23 cellular contexts compared by ENCODE assay signal in genomic region chr7:108376206-108376605, GRCh38.
DNase-seq lines count a peak whose midpoint lies in the region; ATAC-seq and TF ChIP-seq lines count a peak whose summit lies in the region.
"Had no signal": no experiment of that assay in that cellular context is flagged by ENCODE, and none has a peak within 500 bp of the region (broad histone marks: within the 10 kb centered on the region; RNA-seq: fewer than 3 reads in every experiment).

No MANE protein-coding gene starts in this region.

- no peak overlapping the region for H3K27ac Mint-ChIP-seq in natural killer cell
- H3K27ac Mint-ChIP-seq in activated CD4-positive, alpha-beta memory T cell treated with anti-CD3 and anti-CD28 coated beads for 36 hours = no peak overlapping the region
- H3K27ac Mint-ChIP-seq: activated naive CD4-positive, alpha-beta T cell treated with anti-CD3 and anti-CD28 coated beads, Interleukin-2, amount 10 ng/mL, durations not matched to agents 7 days and 5 days; CD8-positive, alpha-beta T cell had no signal

- no peak for ATAC-seq in natural killer cell
- ATAC-seq: CD8-positive, alpha-beta T cell; gastroesophageal sphincter; stimulated activated naive CD8-positive, alpha-beta T cell treated with anti-CD3 and anti-CD28 coated beads, Interleukin-15, amount 100 ng/mL, for 72 hours had no signal

- DNase-seq in COR-L47 (lab: John Stamatoyannopoulos, UW) = peak; percentile 24
- DNase-seq in DMS53 treated with DMSO at 0.1 percent for 48 hours (lab: John Stamatoyannopoulos, UW; ENCODE audit: unreplicated experiment) = peak; percentile 88
- DNase-seq in NCI-H2081 (lab: John Stamatoyannopoulos, UW) = peak; percentile 11 to 55
- peak; percentile 4 for DNase-seq in SW480 (ENCODE audit: low spot score)
- DNase-seq in iPS-NIHi11 (ENCODE audit: low spot score) = no peak
- DNase-seq in natural killer cell = no peak
- no peak for DNase-seq in activated CD4-positive, alpha-beta memory T cell treated with anti-CD3 and anti-CD28 coated beads for 36 hours
- DNase-seq: activated CD8-positive, alpha-beta memory T cell treated with anti-CD3 and anti-CD28 coated beads for 24 hours; activated naive CD4-positive, alpha-beta T cell treated with anti-CD3 and anti-CD28 coated beads, Interleukin-2, amount 10 ng/mL, durations not matched to agents 7 days and 5 days; activated T-cell treated with anti-CD3 and anti-CD28 coated beads, Interleukin-2, amount 50 U/mL, for 48 hours; anterior cingulate cortex; CD8-positive, alpha-beta T cell; effector CD4-positive, alpha-beta T cell; H7; kidney glomerular epithelial cell; MG63; NCI-H1930; occipital lobe; stimulated activated CD4-positive, alpha-beta T cell treated with anti-CD3 and anti-CD28 coated beads, Interleukin-4, amount 100 ng/mL, for 4 hours; stimulated activated naive CD8-positive, alpha-beta T cell treated with anti-CD3 and anti-CD28 coated beads, Interleukin-15, amount 100 ng/mL, for 72 hours; T1000; trophoblast cell had no signal

- POLR2A ChIA-PET in activated CD4-positive, alpha-beta memory T cell treated with anti-CD3 and anti-CD28 coated beads for 36 hours (lab: Charles Lee) = no interaction called here

- no peaks in the 10 kb centered on the region for H3K27me3 Mint-ChIP-seq in natural killer cell (ENCODE audit: low read depth in 2 of 2)
- H3K27me3 Mint-ChIP-seq in activated CD4-positive, alpha-beta memory T cell treated with anti-CD3 and anti-CD28 coated beads for 36 hours = peaks cover 4% of the 10 kb centered on the region
- H3K27me3 Mint-ChIP-seq: stimulated activated naive CD8-positive, alpha-beta T cell treated with anti-CD3 and anti-CD28 coated beads, Interleukin-15, amount 100 ng/mL, for 72 hours had no signal

- no peak for TF ChIP-seq CTCF in natural killer cell (IDR thresholded peaks at IDR 0.05)

- H3K4me1 Mint-ChIP-seq in natural killer cell = no peaks in the 10 kb centered on the region
- no peaks in the 10 kb centered on the region for H3K4me1 Mint-ChIP-seq in activated CD4-positive, alpha-beta memory T cell treated with anti-CD3 and anti-CD28 coated beads for 36 hours (ENCODE audit: low read depth)
- H3K4me1 Mint-ChIP-seq: activated naive CD4-positive, alpha-beta T cell treated with anti-CD3 and anti-CD28 coated beads, Interleukin-2, amount 10 ng/mL, durations not matched to agents 7 days and 5 days had no signal

- no peak overlapping the region for H3K4me3 Mint-ChIP-seq in natural killer cell
- H3K4me3 Mint-ChIP-seq in activated CD4-positive, alpha-beta memory T cell treated with anti-CD3 and anti-CD28 coated beads for 36 hours = no peak overlapping the region
- H3K4me3 Mint-ChIP-seq: activated naive CD4-positive, alpha-beta T cell treated with anti-CD3 and anti-CD28 coated beads, Interleukin-2, amount 10 ng/mL, durations not matched to agents 7 days and 5 days; CD8-positive, alpha-beta T cell; stimulated activated naive CD8-positive, alpha-beta T cell treated with anti-CD3 and anti-CD28 coated beads, Interleukin-15, amount 100 ng/mL, for 72 hours had no signal

- H3K9me3 Mint-ChIP-seq in natural killer cell = peaks cover 2 to 4% of the 10 kb centered on the region in 2 donors
- H3K9me3 Mint-ChIP-seq in activated CD4-positive, alpha-beta memory T cell treated with anti-CD3 and anti-CD28 coated beads for 36 hours = no peaks in the 10 kb centered on the region
- H3K9me3 Mint-ChIP-seq: activated naive CD4-positive, alpha-beta T cell treated with anti-CD3 and anti-CD28 coated beads, Interleukin-2, amount 10 ng/mL, durations not matched to agents 7 days and 5 days had no signal

- intact Hi-C loops in natural killer cell (cut with micrococcal nuclease) = no loop called here
- intact Hi-C loops in activated CD4-positive, alpha-beta memory T cell treated with anti-CD3 and anti-CD28 coated beads for 36 hours (cut with micrococcal nuclease) = no loop called here

- CTCF ChIA-PET in activated CD4-positive, alpha-beta memory T cell treated with anti-CD3 and anti-CD28 coated beads for 36 hours (lab: Charles Lee) = no interaction called here

- no peaks in the 10 kb centered on the region for H3K36me3 Mint-ChIP-seq in natural killer cell
- no peaks in the 10 kb centered on the region for H3K36me3 Mint-ChIP-seq in activated CD4-positive, alpha-beta memory T cell treated with anti-CD3 and anti-CD28 coated beads for 36 hours
- H3K36me3 Mint-ChIP-seq: activated naive CD4-positive, alpha-beta T cell treated with anti-CD3 and anti-CD28 coated beads, Interleukin-2, amount 10 ng/mL, durations not matched to agents 7 days and 5 days; CD8-positive, alpha-beta T cell had no signal

Comparison
In these comparisons a context has a peak if more than half of its experiments do, and no peak if none do; other contexts are left out.
1. DNase-seq: peak in COR-L47 (single experiment), DMS53 treated with DMSO at 0.1 percent for 48 hours (single experiment), NCI-H2081 (2 of 2) and SW480 (single experiment); none in iPS-NIHi11 (single experiment), natural killer cell (single experiment) and activated CD4-positive, alpha-beta memory T cell treated with anti-CD3 and anti-CD28 coated beads for 36 hours (single experiment).